24 cellular contexts compared by ENCODE assay signal in genomic region chr1:49050041-49050440, GRCh38.
"Had no signal": no experiment of that assay in that cellular context is flagged by ENCODE, and none has a peak within 500 bp of the region (broad histone marks: within the 10 kb centered on the region; RNA-seq: fewer than 3 reads in every experiment).

No MANE protein-coding gene starts in this region.

- H3K4me3 Mint-ChIP-seq: immature natural killer cell; naive B cell; nephron; stimulated activated memory B cell treated with anti-CD40 and anti-IgM and Interleukin-4, amounts not matched to agents 10 μg/mL and 1 μg/mL and 100 μg/mL, for 72 hours; stimulated activated naive CD8-positive, alpha-beta T cell treated with anti-CD3 and anti-CD28 coated beads, Interleukin-15, Interleukin-2, amounts not matched to agents 100 ng/mL and 50 ng/mL, for 24 hours had no signal

- H3K27me3 Mint-ChIP-seq: stimulated activated memory B cell treated with anti-CD40 and anti-IgM and Interleukin-4, amounts not matched to agents 10 μg/mL and 1 μg/mL and 100 μg/mL, for 72 hours; stimulated activated naive CD8-positive, alpha-beta T cell treated with anti-CD3 and anti-CD28 coated beads, Interleukin-15, Interleukin-2, amounts not matched to agents 100 ng/mL and 50 ng/mL, for 24 hours had no signal

- H3K27me3 ChIP-seq: esophagus squamous epithelium, gastroesophageal sphincter, pancreas, right lobe of liver, tibial artery, upper lobe of left lung, vagina had no signal

- H3K9me3 ChIP-seq: esophagus squamous epithelium, gastroesophageal sphincter, pancreas, prostate gland, right lobe of liver, tibial artery, upper lobe of left lung, vagina had no signal

- H3K9me3 Mint-ChIP-seq: stimulated activated memory B cell treated with anti-CD40 and anti-IgM and Interleukin-4, amounts not matched to agents 10 μg/mL and 1 μg/mL and 100 μg/mL, for 72 hours; stimulated activated naive CD8-positive, alpha-beta T cell treated with anti-CD3 and anti-CD28 coated beads, Interleukin-15, Interleukin-2, amounts not matched to agents 100 ng/mL and 50 ng/mL, for 24 hours had no signal

- H3K27ac ChIP-seq: esophagus squamous epithelium, gastroesophageal sphincter, pancreas, prostate gland, right lobe of liver, tibial artery, upper lobe of left lung, vagina had no signal

- H3K36me3 Mint-ChIP-seq: immature natural killer cell; naive B cell; stimulated activated memory B cell treated with anti-CD40 and anti-IgM and Interleukin-4, amounts not matched to agents 10 μg/mL and 1 μg/mL and 100 μg/mL, for 72 hours had no signal

- DNase-seq: effector memory CD4-positive, alpha-beta T cell; esophagus squamous epithelium; foreskin fibroblast; immature natural killer cell; kidney; left colon; left ventricle myocardium superior; mesenchymal stem cell; naive B cell; occipital lobe; pancreas; retina; right lobe of liver; stimulated activated CD4-positive, alpha-beta T cell treated with anti-CD3 and anti-CD28 coated beads, Interleukin-4, amount 100 ng/mL, for 24 hours; tibial artery; upper lobe of left lung had no signal

- H3K27ac Mint-ChIP-seq: immature natural killer cell; naive B cell; nephron; stimulated activated memory B cell treated with anti-CD40 and anti-IgM and Interleukin-4, amounts not matched to agents 10 μg/mL and 1 μg/mL and 100 μg/mL, for 72 hours; stimulated activated naive CD8-positive, alpha-beta T cell treated with anti-CD3 and anti-CD28 coated beads, Interleukin-15, Interleukin-2, amounts not matched to agents 100 ng/mL and 50 ng/mL, for 24 hours had no signal

- H3K4me1 Mint-ChIP-seq: immature natural killer cell; naive B cell; nephron; stimulated activated memory B cell treated with anti-CD40 and anti-IgM and Interleukin-4, amounts not matched to agents 10 μg/mL and 1 μg/mL and 100 μg/mL, for 72 hours had no signal

- FAIRE-seq: endometrium, kidney, pancreas had no signal

- H3K36me3 ChIP-seq: esophagus squamous epithelium, gastroesophageal sphincter, pancreas, prostate gland, right lobe of liver, tibial artery, upper lobe of left lung, vagina had no signal

- H3K4me3 ChIP-seq: esophagus squamous epithelium, gastroesophageal sphincter, lung, pancreas, prostate gland, right lobe of liver, tibial artery, upper lobe of left lung, vagina had no signal

- ATAC-seq: gastroesophageal sphincter; left colon; left ventricle myocardium superior; pancreas; right lobe of liver; stimulated activated memory B cell treated with anti-CD40 and anti-IgM and Interleukin-4, amounts not matched to agents 10 μg/mL and 1 μg/mL and 100 μg/mL, for 72 hours had no signal
